In genomic region chr11:37512156-37512780, GRCh38 we compare ENCODE assay signal across 29 cellular contexts.
A peak's percentile ranks its signal among the peaks of the same experiment; 100 is the strongest.
DNase-seq lines count a peak whose midpoint lies in the region; ATAC-seq and TF ChIP-seq lines count a peak whose summit lies in the region.
"Had no signal": no experiment of that assay in that cellular context is flagged by ENCODE, and none has a peak within 500 bp of the region (broad histone marks: within the 10 kb centered on the region; RNA-seq: fewer than 3 reads in every experiment).

No MANE protein-coding gene starts in this region.

- intact Hi-C loops in mammary epithelial cell (cut with micrococcal nuclease), result loop anchor here (1.0 kb wide), 1 partner anchor 8 kb away; no protein-coding TSS in a partner anchor
- intact Hi-C loops in lower leg skin (cut with DNase I; ENCODE audit: low total_unique reads), result no loop called here

- WGBS in mammary epithelial cell (ENCODE audit: low coverage, missing lambda C conversion rate), result 100% methylated on average over 1 of the region's 1 CpG
- WGBS in lower leg skin, 2 donors, result 71 to 76% methylated on average over 1 of the region's 1 CpG

- dilution Hi-C loops in mammary epithelial cell (cut with HindIII; ENCODE audit: low sequenced_read_pairs), result no loop called here

- TF ChIP-seq CTCF in mammary epithelial cell (conservative IDR thresholded peaks at IDR 0.05 in 1 of 2, IDR thresholded peaks at IDR 0.05 in 1 of 2; ENCODE audit: extremely low read depth in 1 of 2, insufficient read depth in 1 of 2, low read depth in 1 of 2, low read length in 2 of 2), result no peak
- no peak for TF ChIP-seq CTCF in lower leg skin (IDR thresholded peaks at IDR 0.05)

- H4K20me1 ChIP-seq in mammary epithelial cell (ENCODE audit: insufficient read depth, low read length), result no peaks in the 10 kb centered on the region

- H3K9me3 ChIP-seq in mammary epithelial cell (replicated peaks; ENCODE audit: insufficient read depth, low read length), result no peaks in the 10 kb centered on the region
- H3K9me3 ChIP-seq: esophagus squamous epithelium, gastrocnemius medialis, SK-N-SH had no signal

- no TSS peak for BruUV-seq in mammary epithelial cell (replicated peaks; lab: Mats Ljungman, UMichigan)

- peak overlapping the region; percentile 46 for H3K9ac ChIP-seq in mammary epithelial cell (ENCODE audit: insufficient read depth, low read length)
- H3K9ac ChIP-seq: SK-N-SH had no signal

- peak; percentile 68 for DNase-seq in NCI-H82 (lab: John Stamatoyannopoulos, UW)
- DNase-seq in NCI-H82 treated with DMSO at 0.1 percent for 48 hours (lab: John Stamatoyannopoulos, UW; ENCODE audit: unreplicated experiment), result no peak
- no peak for DNase-seq in mammary epithelial cell
- DNase-seq in kidney glomerular epithelial cell (lab: John Stamatoyannopoulos, UW), result peak; percentile 67
- DNase-seq in RKO (ENCODE audit: low spot score), result no peak
- DNase-seq in DMS114 treated with DMSO at 0.1 percent for 48 hours (lab: John Stamatoyannopoulos, UW; ENCODE audit: unreplicated experiment), result no peak
- DNase-seq in lower leg skin (ENCODE audit: low spot score in 2 of 2), result no peak
- DNase-seq: 8988T; activated CD4-positive, alpha-beta T cell treated with anti-CD3 and anti-CD28 coated beads, Interleukin-2, amount 50 U/mL, for 1 hour; activated CD4-positive, CD25-positive, alpha-beta regulatory T cell; activated effector memory CD4-positive, alpha-beta T cell treated with anti-CD3 and anti-CD28 coated beads, Interleukin-2, amount 50 U/mL, for 16 hours; activated T-cell treated with anti-CD3 and anti-CD28 coated beads, Interleukin-2, amount 50 U/mL, for 24 hours; AML-193; aorta; CD4-positive, alpha-beta T cell; dermis blood vessel endothelial cell; endodermal cell; esophagus squamous epithelium; gastrocnemius medialis; H9; Karpas-422; NCI-H1694 treated with DMSO at 0.1 percent for 48 hours; NCI-H446; NCI-H774; nephron progenitor cell; SK-N-SH; transverse colon had no signal

- no peaks in the 10 kb centered on the region for H3K27me3 ChIP-seq in mammary epithelial cell (ENCODE audit: insufficient read depth, low read length)
- H3K27me3 ChIP-seq: esophagus squamous epithelium, gastrocnemius medialis, transverse colon had no signal

- H3K4me1 ChIP-seq in mammary epithelial cell (ENCODE audit: insufficient read depth, low read length), result peaks cover 28% of the 10 kb centered on the region
- H3K4me1 ChIP-seq: esophagus squamous epithelium, gastrocnemius medialis, transverse colon had no signal

- TF ChIP-seq POLR2A in lower leg skin (IDR thresholded peaks at IDR 0.05), result no peak

- no peak for ATAC-seq in HG03025 (IDR thresholded peaks at IDR 0.05; ENCODE audit: low FRiP score, unreplicated experiment)
- ATAC-seq: gastrocnemius medialis; stimulated activated effector memory CD8-positive, alpha-beta T cell treated with anti-CD3 and anti-CD28 coated beads, Interleukin-12 subunit alpha, Interleukin-12 subunit beta, amount 100 ng/mL, for 72 hours had no signal

- in situ Hi-C loops in mammary epithelial cell (cut with MboI; ENCODE audit: low sequenced_read_pairs in 2 of 2), result no loop called here

- H3K27ac ChIP-seq in mammary epithelial cell (ENCODE audit: insufficient read depth, low read depth, low read length), result peak overlapping the region; percentile 82
- H3K27ac ChIP-seq: esophagus squamous epithelium, gastrocnemius medialis, transverse colon had no signal

- no peak overlapping the region for H2AFZ ChIP-seq in mammary epithelial cell (ENCODE audit: low read depth, low read length)

- H3K79me2 ChIP-seq in mammary epithelial cell (ENCODE audit: insufficient read depth, low read length), result no peaks in the 10 kb centered on the region

- H3K4me3 ChIP-seq in mammary epithelial cell (replicated peaks in 1 of 3; ENCODE audit: insufficient read depth in 1 of 3, low read depth in 2 of 3, low read length in 3 of 3) (no peak overlapping the region), lower leg skin (ENCODE audit: low read depth, poor library complexity, severe bottlenecking) (no peak overlapping the region)
- H3K4me3 ChIP-seq: esophagus squamous epithelium, gastrocnemius medialis, transverse colon had no signal

- no peaks in the 10 kb centered on the region for H3K36me3 ChIP-seq in mammary epithelial cell (ENCODE audit: insufficient read depth, low read length)
- H3K36me3 ChIP-seq: esophagus squamous epithelium, gastrocnemius medialis, transverse colon had no signal

- CTCF ChIA-PET in mammary epithelial cell (lab: Charles Lee; ENCODE audit: low non-redundant PET), result no interaction called here

- H3K4me2 ChIP-seq in mammary epithelial cell (ENCODE audit: insufficient read depth, low read depth, low read length), result no peak overlapping the region
- H3K4me2 ChIP-seq: SK-N-SH had no signal

Comparison
In these comparisons a context has a peak if more than half of its experiments do, and no peak if none do; other contexts are left out.
1. DNase-seq: peak in NCI-H82 (single experiment) and kidney glomerular epithelial cell (single experiment); none in NCI-H82 treated with DMSO at 0.1 percent for 48 hours (single experiment), mammary epithelial cell (single experiment), RKO (single experiment), DMS114 treated with DMSO at 0.1 percent for 48 hours (single experiment) and lower leg skin (0 of 2).